Comparison of ENCODE assay signal across 1 cellular context in genomic region chr4:88591787-88592599, GRCh38.
TF ChIP-seq lines count a peak whose summit lies in the region.

Gene HERC3 (plus strand): TSS chr4:88592480. CDS start chr4:88605824, 13,344 bp downstream.

TF ChIP-seq in HepG2, 621 proteins besides CTCF, POLR2A, EP300 and RAD21 (continued from another document and continues in another):
- TF ChIP-seq ZNF414 (CRISPR knock-in tag; IDR thresholded peaks at IDR 0.05), result no peak
- no peak for TF ChIP-seq GMEB2 (CRISPR knock-in tag; IDR thresholded peaks at IDR 0.05; ENCODE audit: low read depth)
- 0 out of 2 replicates have a peak, but pooled peaks have one; percentile 20 for TF ChIP-seq IRX3 (CRISPR knock-in tag; IDR thresholded peaks at IDR 0.05; ENCODE audit: borderline replicate concordance, low read depth)
- no peak; the same call in 1 of the 2 replicates for TF ChIP-seq ZNF430 (CRISPR knock-in tag; IDR thresholded peaks at IDR 0.05)
- TF ChIP-seq ZNF354B (CRISPR knock-in tag; IDR thresholded peaks at IDR 0.05), result no peak
- TF ChIP-seq ETV5 (CRISPR knock-in tag; IDR thresholded peaks at IDR 0.05; ENCODE audit: borderline replicate concordance), result peak; percentile 24; the same call in 1 of the 2 replicates
- TF ChIP-seq ZNF143 (CRISPR knock-in tag; IDR thresholded peaks at IDR 0.05), result no peak
- TF ChIP-seq ATF5 (CRISPR knock-in tag; IDR thresholded peaks at IDR 0.05; ENCODE audit: low read depth), result no peak; the same call in 1 of the 2 replicates
- no peak for TF ChIP-seq ZNF12 (CRISPR knock-in tag; IDR thresholded peaks at IDR 0.05)
- no peak for TF ChIP-seq ZSCAN25 (CRISPR knock-in tag; IDR thresholded peaks at IDR 0.05)
- peak; percentile 93 for TF ChIP-seq ZNF687 (CRISPR knock-in tag; IDR thresholded peaks at IDR 0.05)
- TF ChIP-seq ZNF678 (CRISPR knock-in tag; IDR thresholded peaks at IDR 0.05), result peak; percentile 42; the same call in 1 of the 2 replicates
- TF ChIP-seq SAP130 (CRISPR knock-in tag; IDR thresholded peaks at IDR 0.05; ENCODE audit: low read depth), result peak; percentile 76
- TF ChIP-seq PTBP1 (IDR thresholded peaks at IDR 0.05; ENCODE audit: low read depth, low read length, poor library complexity, severe bottlenecking), result no peak
- TF ChIP-seq ZNF318 (CRISPR knock-in tag; IDR thresholded peaks at IDR 0.05), result no peak
- no peak for TF ChIP-seq HMG20B (CRISPR knock-in tag; conservative IDR thresholded peaks at IDR 0.05)
- no peak for TF ChIP-seq ZNF253 (CRISPR knock-in tag; IDR thresholded peaks at IDR 0.05; ENCODE audit: borderline replicate concordance)
- peak; percentile 40; the same call in 1 of the 2 replicates for TF ChIP-seq ARID4A (CRISPR knock-in tag; IDR thresholded peaks at IDR 0.05; ENCODE audit: borderline replicate concordance)
- no peak for TF ChIP-seq ATAD3A (CRISPR knock-in tag; IDR thresholded peaks at IDR 0.05)
- TF ChIP-seq NFE2L2 (IDR thresholded peaks at IDR 0.05; ENCODE audit: low read length), result no peak
- no peak for TF ChIP-seq HMGXB3 (CRISPR knock-in tag; IDR thresholded peaks at IDR 0.05; ENCODE audit: borderline replicate concordance)
- peak; percentile 25 for TF ChIP-seq U2AF1 (optimal IDR thresholded peaks at IDR 0.05; ENCODE audit: low read depth, low read length)
- TF ChIP-seq MTA1 (CRISPR knock-in tag; IDR thresholded peaks at IDR 0.05; ENCODE audit: borderline replicate concordance), result no peak
- no peak for TF ChIP-seq CENPBD1 (CRISPR knock-in tag; IDR thresholded peaks at IDR 0.05; ENCODE audit: borderline replicate concordance, low read depth)
- TF ChIP-seq ZBTB34 (CRISPR knock-in tag; IDR thresholded peaks at IDR 0.05), result no peak
- TF ChIP-seq DNMT1 (CRISPR knock-in tag; IDR thresholded peaks at IDR 0.05), result no peak
